Comparison of ENCODE assay signal across 2 cellular contexts in genomic region chr12:47035459-47035858, GRCh38.
TF ChIP-seq lines count a peak whose summit lies in the region.

No MANE protein-coding gene starts in this region.

TF ChIP-seq in GM23338, 12 proteins besides CTCF, POLR2A, EP300 and RAD21:
- TF ChIP-seq ZNF114 (CRISPR knock-in tag; IDR thresholded peaks at IDR 0.05) (no peak), JUNB (IDR thresholded peaks at IDR 0.05; ENCODE audit: unreplicated experiment) (no peak), CREB1 (CRISPR knock-in tag; IDR thresholded peaks at IDR 0.05; ENCODE audit: low read depth) (no peak), ZNF331 (CRISPR knock-in tag; IDR thresholded peaks at IDR 0.05; ENCODE audit: low read depth) (no peak), EZH2 (IDR thresholded peaks at IDR 0.05; ENCODE audit: low read depth, unreplicated experiment) (no peak)

TF ChIP-seq in HepG2, 621 proteins besides CTCF, POLR2A, EP300 and RAD21:
- TF ChIP-seq KAT7 (CRISPR knock-in tag; IDR thresholded peaks at IDR 0.05; ENCODE audit: borderline replicate concordance) (no peak), ZNF878 (CRISPR knock-in tag; IDR thresholded peaks at IDR 0.05) (no peak), NFRKB (IDR thresholded peaks at IDR 0.05) (no peak), SYNCRIP (IDR thresholded peaks at IDR 0.05; ENCODE audit: insufficient read depth, low read depth, low read length) (no peak), ZNF800 (CRISPR knock-in tag; IDR thresholded peaks at IDR 0.05) (no peak), ZNF296 (CRISPR knock-in tag; conservative IDR thresholded peaks at IDR 0.05) (no peak), SPEN (CRISPR knock-in tag; IDR thresholded peaks at IDR 0.05; ENCODE audit: low read depth) (no peak), ZSCAN5A (CRISPR knock-in tag; IDR thresholded peaks at IDR 0.05; ENCODE audit: borderline replicate concordance) (no peak), E2F1 (CRISPR knock-in tag; IDR thresholded peaks at IDR 0.05) (no peak), KAT2B (IDR thresholded peaks at IDR 0.05; ENCODE audit: borderline replicate concordance, low read depth, low read length) (no peak), ZNF547 (CRISPR knock-in tag; IDR thresholded peaks at IDR 0.05) (no peak), ZNF12 (CRISPR knock-in tag; IDR thresholded peaks at IDR 0.05) (no peak)
